In the genomic region with DNA sequence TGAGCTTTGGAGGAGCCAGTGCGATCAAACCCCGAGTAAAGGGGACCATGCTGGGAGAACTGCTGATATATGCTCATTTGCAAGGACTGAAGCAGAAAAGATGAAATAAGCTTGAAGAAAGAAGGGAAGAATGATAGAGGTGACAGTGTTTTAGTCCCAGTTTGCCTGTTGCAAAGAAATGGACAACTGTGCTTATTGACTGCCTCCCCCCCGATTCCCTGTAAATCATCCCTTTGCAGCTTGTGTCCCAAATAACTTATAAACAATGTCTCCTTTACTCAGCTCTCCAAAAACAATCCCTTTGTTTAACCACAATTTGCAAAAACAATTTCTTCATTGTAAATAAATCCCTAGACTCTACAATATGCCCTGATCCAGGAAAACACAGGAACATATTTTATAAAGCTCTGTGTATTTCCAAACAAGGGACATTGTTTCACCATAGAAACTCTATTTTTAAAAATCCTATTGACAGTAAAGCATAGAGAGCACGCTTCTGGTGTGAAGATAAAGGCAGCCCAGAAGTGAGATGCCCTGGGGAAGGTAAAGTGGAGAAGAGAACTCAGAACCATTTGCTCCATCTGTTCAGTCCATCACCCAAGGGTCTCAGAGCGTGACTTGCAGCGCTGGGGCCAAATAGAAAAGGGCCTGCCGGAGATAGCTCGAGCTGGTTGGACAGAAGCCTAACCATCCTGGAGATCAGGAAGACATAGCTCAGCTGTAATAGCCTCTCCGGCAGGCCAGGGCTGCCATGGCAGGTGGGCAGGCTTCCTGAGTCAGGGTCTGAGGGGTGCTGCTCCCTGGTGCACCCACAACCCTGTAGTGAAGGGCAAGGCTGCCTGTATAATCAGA, we compare ENCODE assay signal across 19 cellular contexts.
A peak's percentile ranks its signal among the peaks of the same experiment; 100 is the strongest.
DNase-seq lines count a peak whose midpoint lies in the region; ATAC-seq and TF ChIP-seq lines count a peak whose summit lies in the region.
"Had no signal": no experiment of that assay in that cellular context is flagged by ENCODE, and none has a peak within 500 bp of the region (broad histone marks: within the 10 kb centered on the region; RNA-seq: fewer than 3 reads in every experiment).

No MANE protein-coding gene starts in this region.

- peaks cover 0 to 3% of the 10 kb centered on the region in 2 experiments; a peak in 2 of 5 replicates for H3K9me3 Mint-ChIP-seq in H9
- H3K9me3 Mint-ChIP-seq in activated CD8-positive, alpha-beta T cell treated with anti-CD3 and anti-CD28 coated beads for 36 hours, result no peaks in the 10 kb centered on the region

- no peaks in the 10 kb centered on the region for H4K20me1 ChIP-seq in H9 (ENCODE audit: control insufficient read depth, insufficient read depth, insufficient read length)

- no peak overlapping the region for H3K4me3 Mint-ChIP-seq in H9
- H3K4me3 Mint-ChIP-seq in activated CD8-positive, alpha-beta T cell treated with anti-CD3 and anti-CD28 coated beads for 36 hours, result no peak overlapping the region

- TF ChIP-seq CTCF in H9 (conservative IDR thresholded peaks at IDR 0.05) (no peak), colonic mucosa (IDR thresholded peaks at IDR 0.05) (no peak)
- TF ChIP-seq CTCF in activated CD8-positive, alpha-beta T cell treated with anti-CD3 and anti-CD28 coated beads for 36 hours (IDR thresholded peaks at IDR 0.05), result no peak

- no peak overlapping the region for H3K4me2 ChIP-seq in H9 (ENCODE audit: insufficient read depth, insufficient read length, low read length)

- CTCF ChIA-PET in activated CD8-positive, alpha-beta T cell treated with anti-CD3 and anti-CD28 coated beads for 36 hours (lab: Charles Lee), result no interaction called here

- peaks cover 4% of the 10 kb centered on the region for H3K27me3 Mint-ChIP-seq in H9 (ENCODE audit: low read depth)
- H3K27me3 Mint-ChIP-seq in activated CD8-positive, alpha-beta T cell treated with anti-CD3 and anti-CD28 coated beads for 36 hours, result no peaks in the 10 kb centered on the region

- ATAC-seq in sciatic nerve (peak; percentile 94), GM18868 (IDR thresholded peaks at IDR 0.05; ENCODE audit: unreplicated experiment) (no peak)
- ATAC-seq in activated CD4-positive, CD25-positive, alpha-beta regulatory T cell treated with anti-CD3 and anti-CD28 coated beads, Interleukin-2, amount 50 U/mL, for 24 hours, result no peak
- no peak for ATAC-seq in activated CD8-positive, alpha-beta T cell treated with anti-CD3 and anti-CD28 coated beads for 36 hours

- no peak overlapping the region for H2BK15ac ChIP-seq in H9 (ENCODE audit: low read depth, low read length)

- no peak overlapping the region for H3K4me3 ChIP-seq in colonic mucosa

- H4K8ac ChIP-seq in H9 (replicated peaks; ENCODE audit: insufficient read length, low read depth, low read length), result no peak overlapping the region

- no peak overlapping the region for H3K56ac ChIP-seq in H9 (ENCODE audit: insufficient read length, low read depth, low read length)

- no peak overlapping the region for H2AFZ ChIP-seq in H9 (ENCODE audit: low read length)

- H3T11ph ChIP-seq in H9 (ENCODE audit: low read length), result no peak overlapping the region

- no peak overlapping the region for H2BK12ac ChIP-seq in H9 (ENCODE audit: insufficient read length, low read depth, low read length)

- no peak overlapping the region for H4K91ac ChIP-seq in H9 (ENCODE audit: insufficient read length, low read depth, low read length)

- H3K4me1 ChIP-seq in H9 (ENCODE audit: insufficient read depth, low read length) (no peaks in the 10 kb centered on the region), colonic mucosa (no peaks in the 10 kb centered on the region)

- H3K79me1 ChIP-seq in H9 (ENCODE audit: insufficient read depth, low read depth, low read length, poor library complexity, severe bottlenecking), result no peaks in the 10 kb centered on the region

- H3K9ac ChIP-seq in H9 (ENCODE audit: extremely low read depth, insufficient read length, low read length) (no peak overlapping the region), colonic mucosa (ENCODE audit: low read depth in 2 of 2, low read length in 2 of 2) (no peak overlapping the region)

- H3K36me3 ChIP-seq in colonic mucosa, result no peaks in the 10 kb centered on the region

- H2AK5ac ChIP-seq in H9 (ENCODE audit: insufficient read length, low read length), result no peak overlapping the region

- no CpG with 5 or more reads among the region's 9 CpGs for WGBS in H9 (ENCODE audit: extremely low coverage, insufficient read length, low lambda C conversion rate)

- DNase-seq in H9 (no peak), colonic mucosa (peak; percentile 9), hippocampal formation (lab: John Stamatoyannopoulos, UW) (peak; percentile 60 to 69), sciatic nerve (ENCODE audit: low spot score) (peak; percentile 68)
- no peak for DNase-seq in effector CD8-positive, alpha-beta T cell (lab: John Stamatoyannopoulos, UW)
- DNase-seq in activated CD8-positive, alpha-beta T cell treated with anti-CD3 and anti-CD28 coated beads for 36 hours, result no peak
- DNase-seq: GF-D8; H7; IMR-90; Karpas-422; MM.1S; NCI-H1092 treated with DMSO at 0.1 percent for 48 hours; NCI-H2081 treated with DMSO at 0.1 percent for 48 hours; NCI-H69; NK-92 treated with Interleukin-12 subunit alpha and Interleukin-12 subunit beta, amount 100 ng/mL, for 24 hours; SHP77 treated with DMSO at 0.1 percent for 48 hours had no signal

- no peak overlapping the region for H3K4ac ChIP-seq in H9 (ENCODE audit: low read depth, low read length)

- H3K27me3 ChIP-seq in H9 (ENCODE audit: insufficient read depth, low read length) (no peaks in the 10 kb centered on the region), colonic mucosa (no peaks in the 10 kb centered on the region)

- H3K79me2 ChIP-seq in H9 (ENCODE audit: insufficient read depth, low read length), result no peaks in the 10 kb centered on the region

- H3K14ac ChIP-seq in H9 (ENCODE audit: insufficient read depth, low read length), result peak overlapping the region; percentile 23; the same call in 1 of the 2 replicates

- no peak overlapping the region for H2BK120ac ChIP-seq in H9 (ENCODE audit: low read depth, low read length, poor library complexity, severe bottlenecking)

- no peaks in the 10 kb centered on the region for H3K36me3 Mint-ChIP-seq in H9 (ENCODE audit: insufficient read depth in 1 of 3, low read depth in 3 of 3)
- no peaks in the 10 kb centered on the region for H3K36me3 Mint-ChIP-seq in activated CD8-positive, alpha-beta T cell treated with anti-CD3 and anti-CD28 coated beads for 36 hours (ENCODE audit: low read depth)

- H3K23me2 ChIP-seq in H9 (ENCODE audit: insufficient read length, low read depth, low read length, poor library complexity, severe bottlenecking), result no peaks in the 10 kb centered on the region

- no peak overlapping the region for H4K5ac ChIP-seq in H9 (ENCODE audit: insufficient read length, low read depth, low read length)

- H3K23ac ChIP-seq in H9 (ENCODE audit: insufficient read length, low read depth, low read length), result no peak overlapping the region

- no peak overlapping the region for H2BK5ac ChIP-seq in H9 (ENCODE audit: insufficient read length, low read length)

- H3K9me3 ChIP-seq in H9 (ENCODE audit: control insufficient read depth, low read depth, low read length), result no peaks in the 10 kb centered on the region
- H3K9me3 ChIP-seq in colonic mucosa, result no peaks in the 10 kb centered on the region

- H3K27ac ChIP-seq in H9 (ENCODE audit: insufficient read length, low read depth, low read length), result no peak overlapping the region
- no peak overlapping the region for H3K27ac ChIP-seq in colonic mucosa
- H3K27ac ChIP-seq: C4-2B had no signal

- H3K4me1 Mint-ChIP-seq in H9, result peaks cover 5 to 6% of the 10 kb centered on the region in 2 experiments
- no peaks in the 10 kb centered on the region for H3K4me1 Mint-ChIP-seq in activated CD8-positive, alpha-beta T cell treated with anti-CD3 and anti-CD28 coated beads for 36 hours (ENCODE audit: low read depth)

- H3K18ac ChIP-seq in H9 (ENCODE audit: insufficient read length, low read depth, low read length), result no peak overlapping the region

- intact Hi-C loops in colonic mucosa (cut with DNase I), result no loop called here
- intact Hi-C loops in sciatic nerve (cut with DNase I), result no loop called here
- intact Hi-C loops in activated CD8-positive, alpha-beta T cell treated with anti-CD3 and anti-CD28 coated beads for 36 hours (cut with micrococcal nuclease), result no loop called here

- POLR2A ChIA-PET in activated CD8-positive, alpha-beta T cell treated with anti-CD3 and anti-CD28 coated beads for 36 hours (lab: Charles Lee), result no interaction called here

- no peak overlapping the region for H2BK20ac ChIP-seq in H9 (ENCODE audit: low read depth, low read length, poor library complexity, severe bottlenecking)

- no peak overlapping the region for H3K27ac Mint-ChIP-seq in H9
- no peak overlapping the region for H3K27ac Mint-ChIP-seq in activated CD8-positive, alpha-beta T cell treated with anti-CD3 and anti-CD28 coated beads for 36 hours

Comparison
In these comparisons a context has a peak if more than half of its experiments do, and no peak if none do; other contexts are left out.
1. DNase-seq: peak in colonic mucosa (single experiment), hippocampal formation (2 of 2) and sciatic nerve (single experiment); none in H9 (single experiment), effector CD8-positive, alpha-beta T cell (single experiment) and activated CD8-positive, alpha-beta T cell treated with anti-CD3 and anti-CD28 coated beads for 36 hours (single experiment).